ENCODE assay signal across 1 cellular context in the genomic region with DNA sequence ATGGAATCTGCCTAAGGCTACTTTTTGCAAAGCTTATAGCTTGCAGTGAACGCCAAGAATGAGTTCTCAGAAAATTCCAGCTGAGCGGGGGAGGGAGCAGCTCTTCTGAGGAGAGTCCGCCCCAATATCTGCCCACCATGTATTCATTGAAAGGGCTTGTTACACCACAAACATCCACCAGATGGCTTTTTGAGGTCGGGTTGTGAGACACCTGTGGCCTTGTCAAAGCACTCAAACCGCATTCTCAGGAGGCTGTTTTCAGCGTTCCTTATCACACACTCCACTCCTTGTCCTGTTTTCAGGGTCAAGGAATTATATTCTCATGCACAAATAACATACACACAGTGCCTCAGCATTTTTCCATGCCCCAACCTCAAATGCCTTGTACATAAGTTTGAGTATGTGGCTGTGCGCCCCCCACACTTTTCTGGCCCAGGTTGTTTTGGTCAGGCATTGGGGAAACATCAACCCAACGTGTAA.
TF ChIP-seq lines count a peak whose summit lies in the region.

No MANE protein-coding gene starts in this region.

TF ChIP-seq in GM12878, 131 proteins besides CTCF, POLR2A, EP300 and RAD21:
- TF ChIP-seq, protein P1, sequence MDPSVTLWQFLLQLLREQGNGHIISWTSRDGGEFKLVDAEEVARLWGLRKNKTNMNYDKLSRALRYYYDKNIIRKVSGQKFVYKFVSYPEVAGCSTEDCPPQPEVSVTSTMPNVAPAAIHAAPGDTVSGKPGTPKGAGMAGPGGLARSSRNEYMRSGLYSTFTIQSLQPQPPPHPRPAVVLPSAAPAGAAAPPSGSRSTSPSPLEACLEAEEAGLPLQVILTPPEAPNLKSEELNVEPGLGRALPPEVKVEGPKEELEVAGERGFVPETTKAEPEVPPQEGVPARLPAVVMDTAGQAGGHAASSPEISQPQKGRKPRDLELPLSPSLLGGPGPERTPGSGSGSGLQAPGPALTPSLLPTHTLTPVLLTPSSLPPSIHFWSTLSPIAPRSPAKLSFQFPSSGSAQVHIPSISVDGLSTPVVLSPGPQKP (IDR thresholded peaks at IDR 0.05; ENCODE audit: low read depth, low read length), result no peak
- 0 out of 2 replicates have a peak, but pooled peaks have one; percentile 25 for TF ChIP-seq IKZF1 (conservative IDR thresholded peaks at IDR 0.05)
- peak; percentile 55; the same call in 1 of the 2 replicates for TF ChIP-seq TCF3 (IDR thresholded peaks at IDR 0.05; ENCODE audit: borderline replicate concordance, insufficient read depth, low read depth, low read length)
- TF ChIP-seq, protein P2, sequence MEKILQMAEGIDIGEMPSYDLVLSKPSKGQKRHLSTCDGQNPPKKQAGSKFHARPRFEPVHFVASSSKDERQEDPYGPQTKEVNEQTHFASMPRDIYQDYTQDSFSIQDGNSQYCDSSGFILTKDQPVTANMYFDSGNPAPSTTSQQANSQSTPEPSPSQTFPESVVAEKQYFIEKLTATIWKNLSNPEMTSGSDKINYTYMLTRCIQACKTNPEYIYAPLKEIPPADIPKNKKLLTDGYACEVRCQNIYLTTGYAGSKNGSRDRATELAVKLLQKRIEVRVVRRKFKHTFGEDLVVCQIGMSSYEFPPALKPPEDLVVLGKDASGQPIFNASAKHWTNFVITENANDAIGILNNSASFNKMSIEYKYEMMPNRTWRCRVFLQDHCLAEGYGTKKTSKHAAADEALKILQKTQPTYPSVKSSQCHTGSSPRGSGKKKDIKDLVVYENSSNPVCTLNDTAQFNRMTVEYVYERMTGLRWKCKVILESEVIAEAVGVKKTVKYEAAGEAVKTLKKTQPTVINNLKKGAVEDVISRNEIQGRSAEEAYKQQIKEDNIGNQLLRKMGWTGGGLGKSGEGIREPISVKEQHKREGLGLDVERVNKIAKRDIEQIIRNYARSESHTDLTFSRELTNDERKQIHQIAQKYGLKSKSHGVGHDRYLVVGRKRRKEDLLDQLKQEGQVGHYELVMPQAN (conservative IDR thresholded peaks at IDR 0.05), result no peak
- no peak for TF ChIP-seq CBX3 (IDR thresholded peaks at IDR 0.05; ENCODE audit: borderline replicate concordance, low read depth)
- TF ChIP-seq YY1 (IDR thresholded peaks at IDR 0.05; ENCODE audit: low read depth, low read length), result peak; percentile 67
- TF ChIP-seq, protein P3, sequence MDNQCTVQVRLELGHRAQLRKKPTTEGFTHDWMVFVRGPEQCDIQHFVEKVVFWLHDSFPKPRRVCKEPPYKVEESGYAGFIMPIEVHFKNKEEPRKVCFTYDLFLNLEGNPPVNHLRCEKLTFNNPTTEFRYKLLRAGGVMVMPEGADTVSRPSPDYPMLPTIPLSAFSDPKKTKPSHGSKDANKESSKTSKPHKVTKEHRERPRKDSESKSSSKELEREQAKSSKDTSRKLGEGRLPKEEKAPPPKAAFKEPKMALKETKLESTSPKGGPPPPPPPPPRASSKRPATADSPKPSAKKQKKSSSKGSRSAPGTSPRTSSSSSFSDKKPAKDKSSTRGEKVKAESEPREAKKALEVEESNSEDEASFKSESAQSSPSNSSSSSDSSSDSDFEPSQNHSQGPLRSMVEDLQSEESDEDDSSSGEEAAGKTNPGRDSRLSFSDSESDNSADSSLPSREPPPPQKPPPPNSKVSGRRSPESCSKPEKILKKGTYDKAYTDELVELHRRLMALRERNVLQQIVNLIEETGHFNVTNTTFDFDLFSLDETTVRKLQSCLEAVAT (IDR thresholded peaks at IDR 0.05), result peak; percentile 54; the same call in 1 of the 2 replicates
- peak; percentile 71 for TF ChIP-seq CBFB (IDR thresholded peaks at IDR 0.05; ENCODE audit: low read depth)
- TF ChIP-seq SMAD5 (IDR thresholded peaks at IDR 0.05; ENCODE audit: low read depth), result no peak
- peak; percentile 19; the same call in 1 of the 2 replicates for TF ChIP-seq MTA2 (IDR thresholded peaks at IDR 0.05; ENCODE audit: low read depth)
- TF ChIP-seq ATF7 (IDR thresholded peaks at IDR 0.05; ENCODE audit: low read depth), result no peak
- no peak for TF ChIP-seq SPI1 (IDR thresholded peaks at IDR 0.05; ENCODE audit: borderline replicate concordance, insufficient read depth, low read depth, low read length)
- peak; percentile 78 for TF ChIP-seq TCF12 (IDR thresholded peaks at IDR 0.05; ENCODE audit: low read depth, low read length)
- TF ChIP-seq RB1 (IDR thresholded peaks at IDR 0.05; ENCODE audit: borderline replicate concordance), result 0 out of 2 replicates have a peak, but pooled peaks have one; percentile 38
- peak; percentile 90 for TF ChIP-seq SMC3 (IDR thresholded peaks at IDR 0.05; ENCODE audit: borderline replicate concordance, low read length)
- TF ChIP-seq NFIC (IDR thresholded peaks at IDR 0.05; ENCODE audit: low read depth, low read length), result no peak
- TF ChIP-seq ZNF207 (IDR thresholded peaks at IDR 0.05; ENCODE audit: borderline replicate concordance), result no peak
- TF ChIP-seq EED (IDR thresholded peaks at IDR 0.05; ENCODE audit: low read depth), result 0 out of 2 replicates have a peak, but pooled peaks have one; percentile 28
- TF ChIP-seq, protein P4, sequence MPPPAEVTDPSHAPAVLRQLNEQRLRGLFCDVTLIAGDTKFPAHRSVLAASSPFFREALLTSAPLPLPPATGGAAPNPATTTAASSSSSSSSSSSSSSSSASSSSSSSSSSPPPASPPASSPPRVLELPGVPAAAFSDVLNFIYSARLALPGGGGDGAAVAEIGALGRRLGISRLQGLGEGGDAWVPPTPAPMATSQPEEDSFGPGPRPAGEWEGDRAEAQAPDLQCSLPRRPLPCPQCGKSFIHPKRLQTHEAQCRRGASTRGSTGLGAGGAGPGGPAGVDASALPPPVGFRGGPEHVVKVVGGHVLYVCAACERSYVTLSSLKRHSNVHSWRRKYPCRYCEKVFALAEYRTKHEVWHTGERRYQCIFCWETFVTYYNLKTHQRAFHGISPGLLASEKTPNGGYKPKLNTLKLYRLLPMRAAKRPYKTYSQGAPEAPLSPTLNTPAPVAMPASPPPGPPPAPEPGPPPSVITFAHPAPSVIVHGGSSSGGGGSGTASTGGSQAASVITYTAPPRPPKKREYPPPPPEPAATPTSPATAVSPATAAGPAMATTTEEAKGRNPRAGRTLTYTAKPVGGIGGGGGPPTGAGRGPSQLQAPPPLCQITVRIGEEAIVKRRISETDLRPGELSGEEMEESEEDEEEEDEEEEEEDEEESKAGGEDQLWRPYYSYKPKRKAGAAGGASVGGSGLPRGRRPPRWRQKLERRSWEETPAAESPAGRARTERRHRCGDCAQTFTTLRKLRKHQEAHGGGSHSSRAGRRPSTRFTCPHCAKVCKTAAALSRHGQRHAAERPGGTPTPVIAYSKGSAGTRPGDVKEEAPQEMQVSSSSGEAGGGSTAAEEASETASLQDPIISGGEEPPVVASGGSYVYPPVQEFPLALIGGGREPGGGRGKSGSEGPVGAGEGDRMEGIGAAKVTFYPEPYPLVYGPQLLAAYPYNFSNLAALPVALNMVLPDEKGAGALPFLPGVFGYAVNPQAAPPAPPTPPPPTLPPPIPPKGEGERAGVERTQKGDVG (CRISPR knock-in tag; IDR thresholded peaks at IDR 0.05), result no peak
- TF ChIP-seq RUNX3 (IDR thresholded peaks at IDR 0.05; ENCODE audit: low read length), result peak; percentile 91
- no peak for TF ChIP-seq LARP7 (IDR thresholded peaks at IDR 0.05)
- no peak for TF ChIP-seq ZBED1 (IDR thresholded peaks at IDR 0.05; ENCODE audit: borderline replicate concordance)
- TF ChIP-seq RELA (IDR thresholded peaks at IDR 0.05; ENCODE audit: borderline replicate concordance, partially characterized antibody), result no peak
